1 cellular context compared by ENCODE assay signal in genomic region chrX:3143043-3143799, GRCh38.
TF ChIP-seq lines count a peak whose summit lies in the region.

No MANE protein-coding gene starts in this region.

TF ChIP-seq in K562, 482 proteins besides CTCF, POLR2A, EP300 and RAD21 (continued from another document):
- TF ChIP-seq, protein P1, sequence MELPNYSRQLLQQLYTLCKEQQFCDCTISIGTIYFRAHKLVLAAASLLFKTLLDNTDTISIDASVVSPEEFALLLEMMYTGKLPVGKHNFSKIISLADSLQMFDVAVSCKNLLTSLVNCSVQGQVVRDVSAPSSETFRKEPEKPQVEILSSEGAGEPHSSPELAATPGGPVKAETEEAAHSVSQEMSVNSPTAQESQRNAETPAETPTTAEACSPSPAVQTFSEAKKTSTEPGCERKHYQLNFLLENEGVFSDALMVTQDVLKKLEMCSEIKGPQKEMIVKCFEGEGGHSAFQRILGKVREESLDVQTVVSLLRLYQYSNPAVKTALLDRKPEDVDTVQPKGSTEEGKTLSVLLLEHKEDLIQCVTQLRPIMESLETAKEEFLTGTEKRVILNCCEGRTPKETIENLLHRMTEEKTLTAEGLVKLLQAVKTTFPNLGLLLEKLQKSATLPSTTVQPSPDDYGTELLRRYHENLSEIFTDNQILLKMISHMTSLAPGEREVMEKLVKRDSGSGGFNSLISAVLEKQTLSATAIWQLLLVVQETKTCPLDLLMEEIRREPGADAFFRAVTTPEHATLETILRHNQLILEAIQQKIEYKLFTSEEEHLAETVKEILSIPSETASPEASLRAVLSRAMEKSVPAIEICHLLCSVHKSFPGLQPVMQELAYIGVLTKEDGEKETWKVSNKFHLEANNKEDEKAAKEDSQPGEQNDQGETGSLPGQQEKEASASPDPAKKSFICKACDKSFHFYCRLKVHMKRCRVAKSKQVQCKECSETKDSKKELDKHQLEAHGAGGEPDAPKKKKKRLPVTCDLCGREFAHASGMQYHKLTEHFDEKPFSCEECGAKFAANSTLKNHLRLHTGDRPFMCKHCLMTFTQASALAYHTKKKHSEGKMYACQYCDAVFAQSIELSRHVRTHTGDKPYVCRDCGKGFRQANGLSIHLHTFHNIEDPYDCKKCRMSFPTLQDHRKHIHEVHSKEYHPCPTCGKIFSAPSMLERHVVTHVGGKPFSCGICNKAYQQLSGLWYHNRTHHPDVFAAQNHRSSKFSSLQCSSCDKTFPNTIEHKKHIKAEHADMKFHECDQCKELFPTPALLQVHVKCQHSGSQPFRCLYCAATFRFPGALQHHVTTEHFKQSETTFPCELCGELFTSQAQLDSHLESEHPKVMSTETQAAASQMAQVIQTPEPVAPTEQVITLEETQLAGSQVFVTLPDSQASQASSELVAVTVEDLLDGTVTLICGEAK (IDR thresholded peaks at IDR 0.05) = peak; percentile 91
- TF ChIP-seq, protein P1 (CRISPR knock-in tag; IDR thresholded peaks at IDR 0.05) = no peak
- TF ChIP-seq HCFC1 (IDR thresholded peaks at IDR 0.05; ENCODE audit: low read depth, low read length) (peak; percentile 17; the same call in 1 of the 2 replicates), E2F8 (IDR thresholded peaks at IDR 0.05; ENCODE audit: low read depth, partially characterized antibody) (peak; percentile 32), SRF (CRISPR knock-in tag; IDR thresholded peaks at IDR 0.05) (0 out of 4 replicates have a peak, but pooled peaks of 1 of the 2 experiments have one; percentile 41), NCOA1 (IDR thresholded peaks at IDR 0.05; ENCODE audit: low read depth) (peak; percentile 48; the same call in 1 of the 2 replicates), ZNF512 (tag; IDR thresholded peaks at IDR 0.05) (0 out of 2 replicates have a peak, but pooled peaks have one; percentile 33), SMAD1 (IDR thresholded peaks at IDR 0.05; ENCODE audit: low read depth, low read length, partially characterized antibody) (no peak), SMAD3 (CRISPR knock-in tag; conservative IDR thresholded peaks at IDR 0.05) (no peak), NR2C1 (IDR thresholded peaks at IDR 0.05) (peak; percentile 67), NR2C1 (tag; IDR thresholded peaks at IDR 0.05) (peak; percentile 67), ZKSCAN1 (IDR thresholded peaks at IDR 0.05; ENCODE audit: low read depth, low read length) (no peak), GABPA (tag; conservative IDR thresholded peaks at IDR 0.05; ENCODE audit: low read depth) (peak; percentile 93), NONO (IDR thresholded peaks at IDR 0.05; ENCODE audit: low read depth in 2 of 2, low read length in 1 of 2) (no peak), ZEB2 (IDR thresholded peaks at IDR 0.05) (0 out of 2 replicates have a peak, but pooled peaks have one; percentile 22), TCF7 (IDR thresholded peaks at IDR 0.05; ENCODE audit: borderline replicate concordance) (no peak), EHMT2 (IDR thresholded peaks at IDR 0.05) (peak; percentile 54; the same call in 1 of the 2 replicates), ETV6 (IDR thresholded peaks at IDR 0.05; ENCODE audit: borderline replicate concordance in 1 of 2, low read depth in 2 of 2, low read length in 1 of 2) (peak in 1 of 2 experiments; percentile 49; a peak in 2 of 4 replicates), ETV6 (CRISPR knock-in tag; IDR thresholded peaks at IDR 0.05; ENCODE audit: borderline replicate concordance) (no peak), ZNF174 (CRISPR knock-in tag; IDR thresholded peaks at IDR 0.05) (no peak), HDAC3 (IDR thresholded peaks at IDR 0.05; ENCODE audit: borderline replicate concordance, partially characterized antibody) (no peak), ELF1 (tag; IDR thresholded peaks at IDR 0.05) (peak; percentile 93), POLR3G (IDR thresholded peaks at IDR 0.05; ENCODE audit: extremely low read depth, insufficient read length, insufficient replicate concordance) (no peak), PHF20 (IDR thresholded peaks at IDR 0.05; ENCODE audit: partially characterized antibody) (peak; percentile 11), SPI1 (IDR thresholded peaks at IDR 0.05; ENCODE audit: borderline replicate concordance, low read depth, low read length) (peak; percentile 42; the same call in 1 of the 2 replicates), CC2D1A (IDR thresholded peaks at IDR 0.05) (no peak), TAF15 (IDR thresholded peaks at IDR 0.05; ENCODE audit: low read depth, low read length) (no peak), TRIM24 (IDR thresholded peaks at IDR 0.05) (peak in 1 of 2 experiments; percentile 46; a peak in 1 of 4 replicates), ZSCAN32 (CRISPR knock-in tag; IDR thresholded peaks at IDR 0.05) (no peak), NR2C2 (CRISPR knock-in tag; IDR thresholded peaks at IDR 0.05) (no peak), NR2C2 (tag; IDR thresholded peaks at IDR 0.05) (peak; percentile 85)
- TF ChIP-seq, protein P2, sequence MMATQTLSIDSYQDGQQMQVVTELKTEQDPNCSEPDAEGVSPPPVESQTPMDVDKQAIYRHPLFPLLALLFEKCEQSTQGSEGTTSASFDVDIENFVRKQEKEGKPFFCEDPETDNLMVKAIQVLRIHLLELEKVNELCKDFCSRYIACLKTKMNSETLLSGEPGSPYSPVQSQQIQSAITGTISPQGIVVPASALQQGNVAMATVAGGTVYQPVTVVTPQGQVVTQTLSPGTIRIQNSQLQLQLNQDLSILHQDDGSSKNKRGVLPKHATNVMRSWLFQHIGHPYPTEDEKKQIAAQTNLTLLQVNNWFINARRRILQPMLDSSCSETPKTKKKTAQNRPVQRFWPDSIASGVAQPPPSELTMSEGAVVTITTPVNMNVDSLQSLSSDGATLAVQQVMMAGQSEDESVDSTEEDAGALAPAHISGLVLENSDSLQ (IDR thresholded peaks at IDR 0.05) = peak; percentile 23; the same call in 1 of the 2 replicates
- TF ChIP-seq, protein P3, sequence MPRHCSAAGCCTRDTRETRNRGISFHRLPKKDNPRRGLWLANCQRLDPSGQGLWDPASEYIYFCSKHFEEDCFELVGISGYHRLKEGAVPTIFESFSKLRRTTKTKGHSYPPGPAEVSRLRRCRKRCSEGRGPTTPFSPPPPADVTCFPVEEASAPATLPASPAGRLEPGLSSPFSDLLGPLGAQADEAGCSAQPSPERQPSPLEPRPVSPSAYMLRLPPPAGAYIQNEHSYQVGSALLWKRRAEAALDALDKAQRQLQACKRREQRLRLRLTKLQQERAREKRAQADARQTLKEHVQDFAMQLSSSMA (CRISPR knock-in tag; IDR thresholded peaks at IDR 0.05) = peak; percentile 96
- TF ChIP-seq, protein P4, sequence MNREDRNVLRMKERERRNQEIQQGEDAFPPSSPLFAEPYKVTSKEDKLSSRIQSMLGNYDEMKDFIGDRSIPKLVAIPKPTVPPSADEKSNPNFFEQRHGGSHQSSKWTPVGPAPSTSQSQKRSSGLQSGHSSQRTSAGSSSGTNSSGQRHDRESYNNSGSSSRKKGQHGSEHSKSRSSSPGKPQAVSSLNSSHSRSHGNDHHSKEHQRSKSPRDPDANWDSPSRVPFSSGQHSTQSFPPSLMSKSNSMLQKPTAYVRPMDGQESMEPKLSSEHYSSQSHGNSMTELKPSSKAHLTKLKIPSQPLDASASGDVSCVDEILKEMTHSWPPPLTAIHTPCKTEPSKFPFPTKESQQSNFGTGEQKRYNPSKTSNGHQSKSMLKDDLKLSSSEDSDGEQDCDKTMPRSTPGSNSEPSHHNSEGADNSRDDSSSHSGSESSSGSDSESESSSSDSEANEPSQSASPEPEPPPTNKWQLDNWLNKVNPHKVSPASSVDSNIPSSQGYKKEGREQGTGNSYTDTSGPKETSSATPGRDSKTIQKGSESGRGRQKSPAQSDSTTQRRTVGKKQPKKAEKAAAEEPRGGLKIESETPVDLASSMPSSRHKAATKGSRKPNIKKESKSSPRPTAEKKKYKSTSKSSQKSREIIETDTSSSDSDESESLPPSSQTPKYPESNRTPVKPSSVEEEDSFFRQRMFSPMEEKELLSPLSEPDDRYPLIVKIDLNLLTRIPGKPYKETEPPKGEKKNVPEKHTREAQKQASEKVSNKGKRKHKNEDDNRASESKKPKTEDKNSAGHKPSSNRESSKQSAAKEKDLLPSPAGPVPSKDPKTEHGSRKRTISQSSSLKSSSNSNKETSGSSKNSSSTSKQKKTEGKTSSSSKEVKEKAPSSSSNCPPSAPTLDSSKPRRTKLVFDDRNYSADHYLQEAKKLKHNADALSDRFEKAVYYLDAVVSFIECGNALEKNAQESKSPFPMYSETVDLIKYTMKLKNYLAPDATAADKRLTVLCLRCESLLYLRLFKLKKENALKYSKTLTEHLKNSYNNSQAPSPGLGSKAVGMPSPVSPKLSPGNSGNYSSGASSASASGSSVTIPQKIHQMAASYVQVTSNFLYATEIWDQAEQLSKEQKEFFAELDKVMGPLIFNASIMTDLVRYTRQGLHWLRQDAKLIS (CRISPR knock-in tag; IDR thresholded peaks at IDR 0.05) = no peak
